In the genomic region with DNA sequence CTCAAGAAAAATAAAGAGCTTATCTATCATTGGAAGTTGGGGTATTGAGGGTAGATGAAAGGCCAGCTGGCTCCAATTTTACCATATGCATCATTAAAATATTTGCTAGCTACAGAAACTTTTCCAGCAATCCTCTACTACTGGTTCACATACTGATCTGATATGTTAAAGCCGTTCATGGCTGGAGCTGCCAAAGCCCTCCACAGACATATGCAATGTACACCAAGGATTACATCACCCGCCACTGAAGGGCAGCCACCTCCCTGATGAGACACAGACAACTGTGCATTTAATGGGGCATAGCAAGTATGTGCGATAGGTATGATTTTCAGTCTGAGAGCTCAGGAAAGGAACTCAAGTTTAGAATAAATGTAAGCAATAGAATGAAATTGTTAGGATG, we compare ENCODE assay signal across 15 cellular contexts.
DNase-seq lines count a peak whose midpoint lies in the region; ATAC-seq and TF ChIP-seq lines count a peak whose summit lies in the region.
"Had no signal": no experiment of that assay in that cellular context is flagged by ENCODE, and none has a peak within 500 bp of the region (broad histone marks: within the 10 kb centered on the region; RNA-seq: fewer than 3 reads in every experiment).

No MANE protein-coding gene starts in this region.

- TF ChIP-seq CTCF in foreskin fibroblast (IDR thresholded peaks at IDR 0.05; ENCODE audit: low read depth, low read length), result no peak

- H3K9ac ChIP-seq in SK-N-MC (ENCODE audit: insufficient read length), result peak overlapping the region; percentile 27

- H3K27ac ChIP-seq in SK-N-MC, result peak overlapping the region; percentile 85

- H3K4me3 ChIP-seq in SK-N-MC, result no peak overlapping the region
- H3K4me3 ChIP-seq in foreskin fibroblast (ENCODE audit: low read depth in 1 of 2, low read length in 2 of 2), result no peak overlapping the region

- H3K9me3 ChIP-seq in SK-N-MC (ENCODE audit: low read depth, low read length), result no peaks in the 10 kb centered on the region

- no peaks in the 10 kb centered on the region for H3K36me3 ChIP-seq in SK-N-MC (ENCODE audit: insufficient read depth, low read length)

- no peak for ATAC-seq in HG02973 (IDR thresholded peaks at IDR 0.05; ENCODE audit: unreplicated experiment)
- ATAC-seq: left cardiac atrium had no signal

- DNase-seq in DMS53 treated with DMSO at 0.1 percent for 48 hours (lab: John Stamatoyannopoulos, UW; ENCODE audit: unreplicated experiment), result peak; percentile 22
- DNase-seq in NAMALWA (ENCODE audit: low spot score), result peak; percentile 5
- DNase-seq in SK-N-MC (ENCODE audit: low read depth, low spot score), result no peak
- DNase-seq in foreskin fibroblast, result peak; percentile 30 to 81
- no peak for DNase-seq in DMS153 treated with DMSO at 0.1 percent for 48 hours (lab: John Stamatoyannopoulos, UW; ENCODE audit: unreplicated experiment)
- DNase-seq in RKO (ENCODE audit: low spot score), result no peak
- DNase-seq in NCI-H1436 treated with DMSO at 0.1 percent for 48 hours (lab: John Stamatoyannopoulos, UW), result no peak
- DNase-seq: activated CD4-positive, alpha-beta T cell treated with anti-CD3 and anti-CD28 coated beads for 4 hours; activated gamma-delta T cell; COR-L47; foreskin melanocyte; left cardiac atrium; nucleus accumbens; Right ventricle myocardium superior had no signal

Comparison
In these comparisons a context has a peak if more than half of its experiments do, and no peak if none do; other contexts are left out.
1. DNase-seq: peak in DMS53 treated with DMSO at 0.1 percent for 48 hours (single experiment), NAMALWA (single experiment) and foreskin fibroblast (2 of 2); none in SK-N-MC (single experiment), DMS153 treated with DMSO at 0.1 percent for 48 hours (single experiment), RKO (single experiment) and NCI-H1436 treated with DMSO at 0.1 percent for 48 hours (single experiment).